In the genomic region with DNA sequence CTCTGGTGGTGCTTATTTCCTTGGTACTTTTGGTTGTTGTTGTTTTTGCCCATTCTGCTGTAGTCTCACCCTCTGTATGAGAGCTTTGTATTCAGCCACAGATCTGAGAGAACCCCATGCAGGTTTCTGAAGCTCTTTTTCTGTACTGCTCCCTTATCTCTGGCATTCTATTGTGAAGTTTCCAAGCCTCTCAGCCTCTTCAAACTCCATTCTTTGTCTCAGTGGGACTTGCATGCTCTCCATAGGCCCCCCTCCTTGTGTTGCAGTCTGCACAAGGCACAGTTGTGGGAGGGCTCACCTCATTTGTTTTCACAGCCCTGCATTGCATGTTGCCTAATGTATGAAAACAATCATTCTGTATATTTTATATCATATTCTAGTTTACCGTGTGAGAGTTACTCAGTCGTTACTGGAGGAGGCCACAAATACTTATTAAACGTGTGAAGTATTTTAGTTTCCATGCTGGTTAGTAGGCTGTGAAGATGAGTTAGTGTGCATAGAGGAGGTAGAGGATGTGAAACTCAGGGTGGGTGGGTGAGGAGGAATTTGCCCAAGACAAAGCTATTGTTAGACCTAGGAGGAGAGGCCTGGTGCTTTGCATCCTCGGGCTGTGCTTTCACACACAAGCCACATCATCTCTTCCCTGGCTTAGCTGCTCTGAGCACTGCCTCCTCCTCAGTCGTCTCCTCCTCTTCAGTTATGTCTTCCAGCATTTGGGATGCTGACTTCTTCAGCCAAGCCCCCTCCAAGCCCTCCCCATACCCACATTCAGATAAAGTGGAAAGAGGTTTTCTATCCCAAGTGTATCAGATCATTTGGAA, we compare ENCODE assay signal across 8 cellular contexts. TPM values are rescaled to one million over a fixed set of nuclear protein-coding genes. Genes with fewer than 3 reads are reported as not detected.
DNase-seq lines count a peak whose midpoint lies in the region; ATAC-seq, FAIRE-seq and TF ChIP-seq lines count a peak whose summit lies in the region.

No MANE protein-coding gene starts in this region.

- peak; percentile 61; the same call in 1 of the 2 replicates for TF ChIP-seq POLR2A in GM12891 (IDR thresholded peaks at IDR 0.05; ENCODE audit: low read depth, low read length)

- H3K4me3 Mint-ChIP-seq in effector memory CD8-positive, alpha-beta T cell = peak overlapping the region; percentile 77 to 83

- peaks cover 82 to 90% of the 10 kb centered on the region in 2 donors for H3K4me1 Mint-ChIP-seq in effector memory CD8-positive, alpha-beta T cell (ENCODE audit: low read depth in 2 of 2)

- H3K27me3 ChIP-seq in H7 (ENCODE audit: control insufficient read depth, insufficient read depth, low read length) = no peaks in the 10 kb centered on the region

- H3K4me3 ChIP-seq in H7 (ENCODE audit: insufficient read depth, low read depth, low read length) = no peak overlapping the region

- FAIRE-seq in GM12891 (lab: Jason Lieb, UNC) = peak; percentile 98
- no peak for FAIRE-seq in HTR-8/SVneo (lab: Jason Lieb, UNC)

- DNase-seq in GM12891 (ENCODE audit: insufficient read length, low spot score) = no peak
- peak; percentile 91 for DNase-seq in NAMALWA (ENCODE audit: low spot score)
- DNase-seq in effector memory CD8-positive, alpha-beta T cell = no peak
- no peak for DNase-seq in DMS53 treated with DMSO at 0.1 percent for 48 hours (lab: John Stamatoyannopoulos, UW; ENCODE audit: unreplicated experiment)
- no peak for DNase-seq in GF-D8 (lab: John Stamatoyannopoulos, UW)
- no peak for DNase-seq in HTR-8/SVneo (ENCODE audit: insufficient read length, low spot score)
- DNase-seq in H7 = no peak

- H3K36me3 Mint-ChIP-seq in effector memory CD8-positive, alpha-beta T cell (ENCODE audit: insufficient read depth) = peaks cover 31% of the 10 kb centered on the region

- peak; percentile 25 for ATAC-seq in GM21619 (IDR thresholded peaks at IDR 0.05; ENCODE audit: unreplicated experiment)
- ATAC-seq in effector memory CD8-positive, alpha-beta T cell (replicated peaks) = peak; percentile 11

- peaks cover 0 to 6% of the 10 kb centered on the region in 2 donors for H3K27me3 Mint-ChIP-seq in effector memory CD8-positive, alpha-beta T cell

- no peaks in the 10 kb centered on the region for H3K36me3 ChIP-seq in H7 (replicated peaks; ENCODE audit: control insufficient read depth, insufficient read depth, low read length)

- H3K27ac Mint-ChIP-seq in effector memory CD8-positive, alpha-beta T cell = peak overlapping the region; percentile 95 to 99

- H3K9me3 Mint-ChIP-seq in effector memory CD8-positive, alpha-beta T cell = peaks cover 2 to 9% of the 10 kb centered on the region in 2 donors

TF ChIP-seq in GM12891, 5 proteins besides CTCF, POLR2A, EP300 and RAD21:
- TF ChIP-seq SPI1 (IDR thresholded peaks at IDR 0.05; ENCODE audit: low read depth, low read length) = peak; percentile 96
- TF ChIP-seq POLR2AphosphoS5 (IDR thresholded peaks at IDR 0.05; ENCODE audit: low read depth, low read length) = peak; percentile 60; the same call in 1 of the 2 replicates
- TF ChIP-seq POU2F2 (IDR thresholded peaks at IDR 0.05; ENCODE audit: low read depth, low read length) = peak; percentile 93; the same call in 1 of the 2 replicates
- TF ChIP-seq TAF1 (IDR thresholded peaks at IDR 0.05; ENCODE audit: low read depth, low read length) = peak; percentile 76
- no peak for TF ChIP-seq PAX5 (IDR thresholded peaks at IDR 0.05; ENCODE audit: insufficient read depth, low read length, severe bottlenecking)

RNA-seq across cellular contexts. Expression of a gene that starts 7.8 kb away (rescaled TPM):
- 273 TPM for polyA plus RNA-seq in GM12891 (2012; ENCODE audit: low read depth, missing spikeins)
- not detected in 2 replicates for total RNA-seq in H7 (2014; rRNA removed; shearing (Covaris generic))

RNA-seq across cellular contexts. Expression of a gene that starts 19.2 kb away (rescaled TPM):
- polyA plus RNA-seq in GM12891 (2012; ENCODE audit: low read depth, missing spikeins) = 33.0 TPM
- not detected in 2 replicates for total RNA-seq in H7 (2014; rRNA removed; shearing (Covaris generic))
